In the genomic region with DNA sequence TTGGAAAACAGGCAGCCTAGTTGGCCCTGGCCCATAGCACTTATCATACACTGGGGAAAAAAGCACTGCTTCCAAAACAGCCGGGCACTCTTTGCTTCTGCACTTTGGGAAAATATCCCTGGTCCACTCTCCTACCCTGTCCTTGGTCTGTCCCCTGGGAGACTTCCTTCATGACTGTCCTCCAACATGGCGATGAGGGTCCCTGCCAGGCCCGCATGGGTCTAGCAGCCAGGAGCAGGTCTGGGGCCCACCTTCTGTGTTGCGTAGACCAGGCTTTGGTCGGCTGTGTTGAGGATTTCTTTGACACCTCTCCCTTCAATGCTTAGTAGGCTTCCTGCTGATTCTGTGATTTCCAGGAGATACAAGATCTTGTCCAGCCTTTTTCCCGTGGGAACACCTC, we compare ENCODE assay signal across 19 cellular contexts. TPM values are rescaled to one million over a fixed set of nuclear protein-coding genes. Genes with fewer than 3 reads are reported as not detected.
"Had no signal": no experiment of that assay in that cellular context is flagged by ENCODE, and none has a peak within 500 bp of the region (broad histone marks: within the 10 kb centered on the region; RNA-seq: fewer than 3 reads in every experiment).

No MANE protein-coding gene starts in this region.

- DNase-seq: IMR-90, Kasumi-1, MM.1S, NCI-H1092 treated with DMSO at 0.1 percent for 48 hours, NCI-H1436, NCI-H187 treated with DMSO at 0.1 percent for 48 hours, NCI-H2029 treated with DMSO at 0.1 percent for 48 hours, NCI-H2107, NCI-H2227 treated with DMSO at 0.1 percent for 48 hours, NCI-H524, NCI-H69, NCI-H774, Right ventricle myocardium superior, RPMI8226, SK-N-SH, SW 1271 had no signal

- H3K4me2 ChIP-seq: KMS-11, SK-N-SH had no signal

- H3K9me3 ChIP-seq: SK-N-SH had no signal

- H3K27ac ChIP-seq: KMS-11 had no signal

- H3K9ac ChIP-seq: KMS-11, SK-N-SH had no signal

- FAIRE-seq: HepG2, RCC 7860 had no signal

RNA-seq across cellular contexts. Expression of a gene that starts 12.2 kb away (rescaled TPM):
- total RNA-seq: Right ventricle myocardium superior had no signal
